Comparison of ENCODE assay signal across 8 cellular contexts in the genomic region with DNA sequence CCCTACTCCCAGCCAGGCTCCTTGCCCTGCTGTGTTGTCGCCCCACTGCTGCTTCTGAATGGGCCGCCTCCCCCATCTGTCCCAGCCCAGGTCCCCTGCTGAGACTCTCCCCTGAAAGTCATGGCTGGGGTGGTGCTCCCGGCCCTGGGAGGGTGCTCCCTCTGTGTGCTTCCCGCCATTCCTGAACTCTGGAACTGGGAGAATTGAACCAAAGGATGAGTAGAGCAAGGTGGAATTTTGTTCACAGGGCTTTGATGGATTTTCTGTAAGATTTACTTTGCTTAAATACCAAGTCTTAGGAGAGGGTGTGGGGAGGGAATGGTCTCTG. TPM values are rescaled to one million over a fixed set of nuclear protein-coding genes. Genes with fewer than 3 reads are reported as not detected.
DNase-seq lines count a peak whose midpoint lies in the region; ATAC-seq, FAIRE-seq and TF ChIP-seq lines count a peak whose summit lies in the region.

No MANE protein-coding gene starts in this region.

- no peak for FAIRE-seq in astrocyte (lab: Jason Lieb, UNC)

- H3K9me3 ChIP-seq in cardiac muscle cell (ENCODE audit: low read depth) (no peaks in the 10 kb centered on the region), astrocyte (ENCODE audit: insufficient read depth, low read depth, low read length) (no peaks in the 10 kb centered on the region), upper lobe of left lung (no peaks in the 10 kb centered on the region)

- H3K4me3 ChIP-seq in cardiac muscle cell (peak overlapping the region; percentile 9), astrocyte (ENCODE audit: insufficient read depth, low read depth, low read length) (peak overlapping the region; percentile 28), upper lobe of left lung (peak overlapping the region; percentile 38 to 59 (median 53))

- H3K4me1 ChIP-seq in cardiac muscle cell (ENCODE audit: low read depth) = no peaks in the 10 kb centered on the region
- no peaks in the 10 kb centered on the region for H3K4me1 ChIP-seq in astrocyte (ENCODE audit: insufficient read depth, low read length)
- H3K4me1 ChIP-seq in upper lobe of left lung = peaks cover 6 to 13% (median 11%) of the 10 kb centered on the region in 4 donors

- no peaks in the 10 kb centered on the region for H3K27me3 ChIP-seq in cardiac muscle cell
- H3K27me3 ChIP-seq in astrocyte (ENCODE audit: insufficient read depth, low read length) = no peaks in the 10 kb centered on the region
- no peaks in the 10 kb centered on the region for H3K27me3 ChIP-seq in upper lobe of left lung

- H3K36me3 Mint-ChIP-seq in astrocyte (ENCODE audit: low read depth, unreplicated experiment) (no peaks in the 10 kb centered on the region), mesothelial cell of epicardium (no peaks in the 10 kb centered on the region)

- intact Hi-C loops in Right ventricle myocardium inferior (cut with DNase I) = no loop called here

- H2AFZ ChIP-seq in astrocyte (ENCODE audit: low read depth, low read length) = no peak overlapping the region

- no peaks in the 10 kb centered on the region for H3K36me3 ChIP-seq in cardiac muscle cell
- H3K36me3 ChIP-seq in astrocyte (ENCODE audit: insufficient read depth, low read length) = no peaks in the 10 kb centered on the region
- H3K36me3 ChIP-seq in upper lobe of left lung = peaks cover 0 to 18% (median 2%) of the 10 kb centered on the region in 4 donors

- DNase-seq in cardiac muscle cell (ENCODE audit: low read depth in 1 of 2, low spot score in 1 of 2) (peak in 1 of 2 donors; percentile 9), Right ventricle myocardium inferior (ENCODE audit: missing footprints) (no peak), astrocyte (ENCODE audit: low read depth) (no peak), mesothelial cell of epicardium (ENCODE audit: low spot score in 2 of 2, unreplicated experiment in 2 of 2) (no peak), upper lobe of left lung (no peak), HuH-7.5 (ENCODE audit: low spot score) (no peak), NCI-H2081 (lab: John Stamatoyannopoulos, UW) (no peak)
- DNase-seq in activated CD4-positive, CD25-positive, alpha-beta regulatory T cell (lab: John Stamatoyannopoulos, UW) = no peak

- H3K9me3 Mint-ChIP-seq in astrocyte (ENCODE audit: unreplicated experiment) = no peaks in the 10 kb centered on the region
- H3K9me3 Mint-ChIP-seq in mesothelial cell of epicardium = no peaks in the 10 kb centered on the region

- H3K4me1 Mint-ChIP-seq in astrocyte (ENCODE audit: low read depth, unreplicated experiment) (no peaks in the 10 kb centered on the region), mesothelial cell of epicardium (peaks cover 33% of the 10 kb centered on the region)

- TF ChIP-seq POLR2A in upper lobe of left lung (IDR thresholded peaks at IDR 0.05) = no peak

- no peak for TF ChIP-seq EP300 in upper lobe of left lung (IDR thresholded peaks at IDR 0.05)

- ATAC-seq in Right ventricle myocardium inferior (no peak), upper lobe of left lung (ENCODE audit: low FRiP score in 2 of 2) (no peak)

- H4K20me1 ChIP-seq in astrocyte (ENCODE audit: insufficient read depth, low read length) = no peaks in the 10 kb centered on the region

- H3K79me2 ChIP-seq in astrocyte (ENCODE audit: insufficient read depth, low read length) = no peaks in the 10 kb centered on the region

- H3K27ac Mint-ChIP-seq in astrocyte (ENCODE audit: unreplicated experiment) = no peak overlapping the region
- H3K27ac Mint-ChIP-seq in mesothelial cell of epicardium = peak overlapping the region; percentile 12

- H3K9ac ChIP-seq in astrocyte (ENCODE audit: low read length) = peak overlapping the region; percentile 27

- H3K27me3 Mint-ChIP-seq in astrocyte (ENCODE audit: low read depth, unreplicated experiment) = peaks cover 25% of the 10 kb centered on the region
- no peaks in the 10 kb centered on the region for H3K27me3 Mint-ChIP-seq in mesothelial cell of epicardium (ENCODE audit: low read depth)

- TF ChIP-seq CTCF in cardiac muscle cell (IDR thresholded peaks at IDR 0.05; ENCODE audit: low read depth, low read length) (no peak), astrocyte (IDR thresholded peaks at IDR 0.05; ENCODE audit: insufficient read depth, low read depth, low read length) (no peak), mesothelial cell of epicardium (IDR thresholded peaks at IDR 0.05; ENCODE audit: unreplicated experiment) (no peak), upper lobe of left lung (IDR thresholded peaks at IDR 0.05) (no peak)

- H3K4me3 Mint-ChIP-seq in astrocyte (ENCODE audit: unreplicated experiment) (peak overlapping the region; percentile 16), mesothelial cell of epicardium (peak overlapping the region; percentile 56)

- peak overlapping the region; percentile 35 for H3K27ac ChIP-seq in cardiac muscle cell
- H3K27ac ChIP-seq in astrocyte (ENCODE audit: low read depth, low read length) = no peak overlapping the region
- H3K27ac ChIP-seq in upper lobe of left lung = peak overlapping the region; percentile 78 to 93 (median 86)

- WGBS in upper lobe of left lung, 2 donors = 32% methylated on average over 4 of the region's 4 CpGs

- peak overlapping the region; percentile 79 for H3K4me2 ChIP-seq in astrocyte (ENCODE audit: low read length)

RNA-seq across cellular contexts. Expression of a gene that starts 0.4 kb away (rescaled TPM):
- 10.5 and 12.2 TPM in 2 replicates for total RNA-seq in cardiac muscle cell
- 7.1 and 13.3 TPM in 2 replicates for polyA plus RNA-seq in cardiac muscle cell
- total RNA-seq in Right ventricle myocardium inferior = 3.3 TPM
- total RNA-seq in astrocyte = 2.4 and 2.7 TPM in 2 replicates
- 5.5 to 6.7 TPM (median 6.1 TPM) in 3 replicates for total RNA-seq in mesothelial cell of epicardium
- 10 to 100 TPM; 10.2 to 38.8 (median 15.8) TPM for total RNA-seq in upper lobe of left lung

RNA-seq across cellular contexts. Expression of a gene that starts 19.6 kb away (rescaled TPM):
- total RNA-seq in cardiac muscle cell (0.57 and 1.3 TPM in 2 replicates), Right ventricle myocardium inferior (0.32 TPM), astrocyte (0.30 and 0.48 TPM in 2 replicates), mesothelial cell of epicardium (0.49 TPM in 1 of 3 replicates, not detected in the others), upper lobe of left lung (1 to 10 TPM in 3 of 6 donors, under 1 TPM in 3; 0.78 to 4.2 (median 1.0) TPM)
- 0.77 and 0.97 TPM in 2 replicates for polyA plus RNA-seq in cardiac muscle cell

RNA-seq across cellular contexts. Expression of a gene that starts 36.8 kb away (rescaled TPM):
- total RNA-seq in cardiac muscle cell (11.8 and 12.9 TPM in 2 replicates), Right ventricle myocardium inferior (6.7 TPM), astrocyte (10.4 and 11.0 TPM in 2 replicates), mesothelial cell of epicardium (19.0 to 23.8 TPM (median 21.4 TPM) in 3 replicates), upper lobe of left lung (10 to 100 TPM in 2 of 6 donors, 1 to 10 TPM in 4; 4.0 to 12.0 (median 6.5) TPM)
- polyA plus RNA-seq in cardiac muscle cell = 24.2 and 25.0 TPM in 2 replicates

RNA-seq across cellular contexts. Expression of a gene that starts 56.5 kb away (rescaled TPM):
- 2.0 and 4.3 TPM in 2 replicates for total RNA-seq in cardiac muscle cell
- polyA plus RNA-seq in cardiac muscle cell = 0.99 and 1.3 TPM in 2 replicates
- total RNA-seq in Right ventricle myocardium inferior = 0.95 TPM
- total RNA-seq in astrocyte = 0.93 and 1.5 TPM in 2 replicates
- 3.1 to 4.2 TPM (median 3.2 TPM) in 3 replicates for total RNA-seq in mesothelial cell of epicardium
- 1 to 10 TPM; 1.2 to 5.8 (median 3.6) TPM for total RNA-seq in upper lobe of left lung
